ENCODE assay signal across 12 cellular contexts in genomic region chr7:27148776-27149641, GRCh38. TPM values are rescaled to one million over a fixed set of nuclear protein-coding genes. Genes with fewer than 3 reads are reported as not detected.
DNase-seq lines count a peak whose midpoint lies in the region; TF ChIP-seq lines count a peak whose summit lies in the region.
"Had no signal": no experiment of that assay in that cellular context is flagged by ENCODE, and none has a peak within 500 bp of the region (broad histone marks: within the 10 kb centered on the region; RNA-seq: fewer than 3 reads in every experiment).

No MANE protein-coding gene starts in this region.

- H3K27ac Mint-ChIP-seq in nephron, result peak overlapping the region; percentile 97 to 100 (median 99)
- H3K27ac Mint-ChIP-seq: stimulated activated effector memory CD8-positive, alpha-beta T cell treated with anti-CD3 and anti-CD28 coated beads, Interleukin-12 subunit alpha, Interleukin-12 subunit beta, amount 100 ng/mL, for 72 hours had no signal

- no peak overlapping the region for H4K8ac ChIP-seq in trophoblast cell (ENCODE audit: low read depth, low read length)

- H3K9ac ChIP-seq in trophoblast cell (ENCODE audit: low read length), result no peak overlapping the region

- in situ Hi-C loops in astrocyte of the spinal cord (cut with HindIII; ENCODE audit: low sequenced_read_pairs), result no loop called here

- no CpG with 5 or more reads among the region's 29 CpGs for WGBS in trophoblast cell (ENCODE audit: extremely low coverage, insufficient coverage, insufficient read length)

- no peak overlapping the region for H2BK120ac ChIP-seq in trophoblast cell (ENCODE audit: insufficient read depth, low read length, poor library complexity)

- TF ChIP-seq CTCF in HEK293 (tag by site-specific recombination; IDR thresholded peaks at IDR 0.05) (no peak), astrocyte of the spinal cord (IDR thresholded peaks at IDR 0.05; ENCODE audit: low read depth, low read length) (no peak), nephron (IDR thresholded peaks at IDR 0.05; ENCODE audit: unreplicated experiment in 3 of 3) (no peak), BE2C (IDR thresholded peaks at IDR 0.05; ENCODE audit: low read depth, low read length) (no peak)

- H3K4me1 Mint-ChIP-seq in nephron, result peaks cover 60% of the 10 kb centered on the region

- no peak overlapping the region for H2BK12ac ChIP-seq in trophoblast cell (ENCODE audit: low read length)

- peaks cover 100% of the 10 kb centered on the region for H3K27me3 ChIP-seq in BE2C
- H3K27me3 ChIP-seq in trophoblast cell (ENCODE audit: insufficient read depth, low read length), result peaks cover 89% of the 10 kb centered on the region

- H3K79me2 ChIP-seq in trophoblast cell (ENCODE audit: control insufficient read depth, insufficient read depth, low read length, poor library complexity), result no peaks in the 10 kb centered on the region

- H3K23ac ChIP-seq in trophoblast cell (ENCODE audit: low read length), result no peak overlapping the region

- H3K4ac ChIP-seq in trophoblast cell (ENCODE audit: low read depth, low read length), result no peak overlapping the region

- H3K27me3 Mint-ChIP-seq in nephron (ENCODE audit: low read depth), result no peaks in the 10 kb centered on the region

- no peak overlapping the region for H2AFZ ChIP-seq in trophoblast cell (ENCODE audit: insufficient read depth, low read length, poor library complexity)

- H3K36me3 Mint-ChIP-seq in nephron (ENCODE audit: low read depth), result peaks cover 68% of the 10 kb centered on the region
- H3K36me3 Mint-ChIP-seq: stimulated activated effector memory CD8-positive, alpha-beta T cell treated with anti-CD3 and anti-CD28 coated beads, Interleukin-12 subunit alpha, Interleukin-12 subunit beta, amount 100 ng/mL, for 72 hours had no signal

- H3K14ac ChIP-seq in trophoblast cell (ENCODE audit: low read length), result no peak overlapping the region

- no peak overlapping the region for H3K18ac ChIP-seq in trophoblast cell (ENCODE audit: low read length)

- H3K9me3 ChIP-seq in HEK293 (ENCODE audit: control insufficient read depth, insufficient read depth, low read depth, low read length) (no peaks in the 10 kb centered on the region), BE2C (no peaks in the 10 kb centered on the region), trophoblast cell (ENCODE audit: insufficient read depth, low read depth, low read length) (peaks cover 43% of the 10 kb centered on the region)

- peaks cover 17% of the 10 kb centered on the region for H3K4me1 ChIP-seq in HEK293 (ENCODE audit: control insufficient read depth, insufficient read depth, low read length)
- H3K4me1 ChIP-seq in BE2C, result no peaks in the 10 kb centered on the region
- H3K4me1 ChIP-seq in trophoblast cell (ENCODE audit: control insufficient read depth in 1 of 2, insufficient read depth in 2 of 2, low read length in 2 of 2), result no peaks in the 10 kb centered on the region

- no peak overlapping the region for H3K4me2 ChIP-seq in trophoblast cell (ENCODE audit: low read length)

- H3K36me3 ChIP-seq in HEK293 (ENCODE audit: control insufficient read depth in 2 of 2, insufficient read depth in 1 of 2, low read length in 2 of 2), result peaks cover 0 to 49% of the 10 kb centered on the region in 2 experiments; a peak in 2 of 3 replicates
- H3K36me3 ChIP-seq in BE2C, result no peaks in the 10 kb centered on the region
- H3K36me3 ChIP-seq in trophoblast cell (ENCODE audit: control insufficient read depth in 1 of 2, insufficient read depth in 2 of 2, low read length in 2 of 2), result no peaks in the 10 kb centered on the region

- no peaks in the 10 kb centered on the region for H3K9me3 Mint-ChIP-seq in nephron
- H3K9me3 Mint-ChIP-seq: stimulated activated effector memory CD8-positive, alpha-beta T cell treated with anti-CD3 and anti-CD28 coated beads, Interleukin-12 subunit alpha, Interleukin-12 subunit beta, amount 100 ng/mL, for 72 hours had no signal

- H3K4me3 Mint-ChIP-seq in nephron, result peak overlapping the region; percentile 95 to 98 (median 96)

- POLR2A ChIA-PET in HEK293 (lab: Yijun Ruan, JAX), result interaction anchor here (0.5 to 5.6 kb wide), 16 partner anchors 8 to 1286 kb away, joined by 3 to 42 read pairs (median 4); partner anchors contain the start of genes HOXA1, HOXA10, HOXA7 and HOXA9

- DNase-seq in AG20443 (ENCODE audit: low spot score) (peak; percentile 33), astrocyte of the spinal cord (ENCODE audit: low read depth, low spot score) (no peak), BE2C (no peak), trophoblast cell (no peak), HT-29 (ENCODE audit: low spot score) (no peak)
- no peak for DNase-seq in activated CD4-positive, alpha-beta T cell treated with anti-CD3 and anti-CD28 coated beads for 1 hour
- DNase-seq: activated CD4-positive, alpha-beta T cell treated with anti-CD3 and anti-CD28 coated beads for 4 hours; GDM1; NCI-H524 treated with DMSO at 0.1 percent for 48 hours had no signal

- CTCF ChIA-PET in HEK293 (lab: Yijun Ruan, JAX), result interaction anchor here (0.6 to 4.3 kb wide), 20 partner anchors 8 to 1256 kb away, joined by 3 to 50 read pairs (median 4); partner anchors contain the start of gene HOXA4

- no peaks in the 10 kb centered on the region for H3K79me1 ChIP-seq in trophoblast cell (ENCODE audit: low read length)

- H4K91ac ChIP-seq in trophoblast cell (ENCODE audit: low read depth, low read length), result no peak overlapping the region

- H4K12ac ChIP-seq in trophoblast cell (ENCODE audit: low read depth, low read length), result no peak overlapping the region

- no peak overlapping the region for H2BK5ac ChIP-seq in trophoblast cell (ENCODE audit: low read depth, low read length, poor library complexity)

- H3K4me3 ChIP-seq in HEK293 (ENCODE audit: low read depth, low read length) (peak overlapping the region; percentile 59), astrocyte of the spinal cord (ENCODE audit: low read depth, low read length) (peak overlapping the region; percentile 69), BE2C (ENCODE audit: low read depth, low read length) (no peak overlapping the region), trophoblast cell (ENCODE audit: low read depth, low read length) (no peak overlapping the region)

- no peak overlapping the region for H2AK5ac ChIP-seq in trophoblast cell (ENCODE audit: low read length)

- H3K27ac ChIP-seq in HEK293 (ENCODE audit: extremely low read depth, low read depth, low read length), result peak overlapping the region; percentile 99
- no peak overlapping the region for H3K27ac ChIP-seq in trophoblast cell (ENCODE audit: low read depth, low read length)

TF ChIP-seq in HEK293, 187 proteins besides CTCF, POLR2A, EP300 and RAD21 (continues in another document):
- TF ChIP-seq ZNF549 (tag by site-specific recombination; IDR thresholded peaks at IDR 0.05) (no peak), ZNF791 (tag by site-specific recombination; IDR thresholded peaks at IDR 0.05) (no peak), SCRT2 (tag by site-specific recombination; IDR thresholded peaks at IDR 0.05) (no peak), ZNF202 (tag by site-specific recombination; IDR thresholded peaks at IDR 0.05; ENCODE audit: borderline replicate concordance) (no peak), ZFP3 (tag by site-specific recombination; IDR thresholded peaks at IDR 0.05; ENCODE audit: low read depth) (no peak), YY1 (tag by site-specific recombination; IDR thresholded peaks at IDR 0.05) (no peak), ZNF639 (tag by site-specific recombination; IDR thresholded peaks at IDR 0.05) (no peak), ZNF280C (tag by site-specific recombination; IDR thresholded peaks at IDR 0.05) (no peak)

RNA-seq across cellular contexts. Expression of gene HOXA6, which starts 1.4 kb away (rescaled TPM):
- not detected for polyA plus RNA-seq in BE2C (2012; ENCODE audit: insufficient read depth, insufficient read length, low read depth)
- not detected in 2 replicates for polyA plus RNA-seq in trophoblast cell (2013)
- total RNA-seq in HT-29 (2014; rRNA removed; shearing (Covaris generic)), result 25.5 and 28.1 TPM in 2 replicates

RNA-seq across cellular contexts. Expression of gene HOXA3, which starts 3.4 kb away (rescaled TPM):
- polyA plus RNA-seq in BE2C (2012; ENCODE audit: insufficient read depth, insufficient read length, low read depth), result not detected
- not detected in 2 replicates for polyA plus RNA-seq in trophoblast cell (2013)
- 27.8 and 29.0 TPM in 2 replicates for total RNA-seq in HT-29 (2014; rRNA removed; shearing (Covaris generic))

RNA-seq across cellular contexts. Expression of gene HOXA5, which starts 5.5 kb away (rescaled TPM):
- polyA plus RNA-seq in BE2C (2012; ENCODE audit: insufficient read depth, insufficient read length, low read depth), result not detected
- not detected in 2 replicates for polyA plus RNA-seq in trophoblast cell (2013)
- 22.1 and 29.3 TPM in 2 replicates for total RNA-seq in HT-29 (2014; rRNA removed; shearing (Covaris generic))

RNA-seq across cellular contexts. Expression of gene HOXA7, which starts 7.5 kb away (rescaled TPM):
- polyA plus RNA-seq in BE2C (2012; ENCODE audit: insufficient read depth, insufficient read length, low read depth), result not detected
- polyA plus RNA-seq in trophoblast cell (2013), result not detected in 2 replicates
- total RNA-seq in HT-29 (2014; rRNA removed; shearing (Covaris generic)), result 5.6 and 10.7 TPM in 2 replicates

RNA-seq across cellular contexts. Expression of gene HOXA9, which starts 16.3 kb away (rescaled TPM):
- not detected for polyA plus RNA-seq in BE2C (2012; ENCODE audit: insufficient read depth, insufficient read length, low read depth)
- 1.2 and 1.5 TPM in 2 replicates for polyA plus RNA-seq in trophoblast cell (2013)
- total RNA-seq in HT-29 (2014; rRNA removed; shearing (Covaris generic)), result 96.1 and 99.2 TPM in 2 replicates

Comparison
In these comparisons a context has a peak if more than half of its experiments do, and no peak if none do; other contexts are left out.
1. H3K4me3 ChIP-seq: peak in HEK293 (single experiment) and astrocyte of the spinal cord (single experiment); none in BE2C (single experiment) and trophoblast cell (single experiment).